In genomic region chr6:34035704-34036356, GRCh38 we compare ENCODE assay signal across 11 cellular contexts.
"Had no signal": no experiment of that assay in that cellular context is flagged by ENCODE, and none has a peak within 500 bp of the region (broad histone marks: within the 10 kb centered on the region; RNA-seq: fewer than 3 reads in every experiment).

No MANE protein-coding gene starts in this region.

- DNase-seq: GM23248, GOT3, H9, HCEC 1CT, HFFc6, Karpas-422, KBM-7 had no signal

- H3K9ac ChIP-seq: GM23248, KMS-11 had no signal

- H3K4me3 ChIP-seq: GM23248 had no signal

- H3K4me2 ChIP-seq: KMS-11 had no signal

- H2AFZ ChIP-seq: GM23248 had no signal

- H3K9me3 Mint-ChIP-seq: H9, HFFc6 had no signal

- H3K4me3 Mint-ChIP-seq: H9, HFFc6 had no signal

- ATAC-seq: HepG2 had no signal

- FAIRE-seq: H54, HepG2 had no signal

- H3K27ac Mint-ChIP-seq: H9, HFFc6 had no signal

- H3K27ac ChIP-seq: GM23248, HL-60, KMS-11 had no signal
